Comparison of ENCODE assay signal across 9 cellular contexts in genomic region chr20:48635791-48636267, GRCh38.
DNase-seq lines count a peak whose midpoint lies in the region; ATAC-seq and TF ChIP-seq lines count a peak whose summit lies in the region.
"Had no signal": no experiment of that assay in that cellular context is flagged by ENCODE, and none has a peak within 500 bp of the region (broad histone marks: within the 10 kb centered on the region; RNA-seq: fewer than 3 reads in every experiment).

No MANE protein-coding gene starts in this region.

- peaks cover 9% of the 10 kb centered on the region for H3K36me3 Mint-ChIP-seq in activated CD4-positive, alpha-beta T cell treated with anti-CD3 and anti-CD28 coated beads for 36 hours (ENCODE audit: low read depth)

- no peak overlapping the region for H3K4me3 ChIP-seq in colonic mucosa
- no peak overlapping the region for H3K4me3 ChIP-seq in lower lobe of right lung
- H3K4me3 ChIP-seq: ovary had no signal

- H3K9me3 ChIP-seq in colonic mucosa = no peaks in the 10 kb centered on the region
- H3K9me3 ChIP-seq in lower lobe of right lung = no peaks in the 10 kb centered on the region
- H3K9me3 ChIP-seq: ovary had no signal

- no peaks in the 10 kb centered on the region for H3K27me3 Mint-ChIP-seq in activated CD4-positive, alpha-beta T cell treated with anti-CD3 and anti-CD28 coated beads for 36 hours

- CTCF ChIA-PET in activated CD4-positive, alpha-beta T cell treated with anti-CD3 and anti-CD28 coated beads for 36 hours (lab: Charles Lee) = interaction anchor here (0.6 to 2.9 kb wide), 9 partner anchors 9 to 941 kb away, joined by 3 to 8 read pairs (median 4); no protein-coding TSS in a partner anchor

- H3K36me3 ChIP-seq in colonic mucosa (no peaks in the 10 kb centered on the region), lower lobe of right lung (peaks cover 84% of the 10 kb centered on the region)
- H3K36me3 ChIP-seq: ovary had no signal

- DNase-seq in NCI-H510A treated with DMSO at 0.1 percent for 48 hours (lab: John Stamatoyannopoulos, UW) (peak; percentile 66), NCI-H510A (lab: John Stamatoyannopoulos, UW) (no peak), NCI-H2107 treated with DMSO at 0.1 percent for 48 hours (lab: John Stamatoyannopoulos, UW; ENCODE audit: unreplicated experiment) (peak; percentile 51), colonic mucosa (peak; percentile 58), lower lobe of right lung (peak; percentile 66)
- DNase-seq in activated CD4-positive, alpha-beta T cell treated with anti-CD3 and anti-CD28 coated beads for 36 hours = peak; percentile 86
- DNase-seq in stimulated activated CD8-positive, alpha-beta memory T cell treated with anti-CD3 and anti-CD28 coated beads, Interleukin-4, amount 100 ng/mL, for 1 hour (ENCODE audit: low read depth in 2 of 2, low spot score in 1 of 2) = peak; percentile 15 to 52

- POLR2A ChIA-PET in activated CD4-positive, alpha-beta T cell treated with anti-CD3 and anti-CD28 coated beads for 36 hours (lab: Charles Lee) = no interaction called here

- TF ChIP-seq CTCF in colonic mucosa (IDR thresholded peaks at IDR 0.05) (peak; percentile 79), lower lobe of right lung (IDR thresholded peaks at IDR 0.05) (peak; percentile 83)

- no peak overlapping the region for H3K4me3 Mint-ChIP-seq in activated CD4-positive, alpha-beta T cell treated with anti-CD3 and anti-CD28 coated beads for 36 hours

- peaks cover 2% of the 10 kb centered on the region for H3K4me1 Mint-ChIP-seq in activated CD4-positive, alpha-beta T cell treated with anti-CD3 and anti-CD28 coated beads for 36 hours

- H3K27ac ChIP-seq in colonic mucosa (no peak overlapping the region), lower lobe of right lung (no peak overlapping the region)
- H3K27ac ChIP-seq: ovary had no signal

- ATAC-seq in activated CD4-positive, alpha-beta T cell treated with anti-CD3 and anti-CD28 coated beads for 36 hours = peak; percentile 84
- ATAC-seq in lower lobe of right lung (peak; percentile 29 to 63), GM21786 (IDR thresholded peaks at IDR 0.05; ENCODE audit: unreplicated experiment) (no peak)

- no peaks in the 10 kb centered on the region for H3K4me1 ChIP-seq in colonic mucosa
- H3K4me1 ChIP-seq in lower lobe of right lung = no peaks in the 10 kb centered on the region

- H3K9me3 Mint-ChIP-seq in activated CD4-positive, alpha-beta T cell treated with anti-CD3 and anti-CD28 coated beads for 36 hours (ENCODE audit: low read depth) = no peaks in the 10 kb centered on the region

- no peaks in the 10 kb centered on the region for H3K27me3 ChIP-seq in colonic mucosa
- no peaks in the 10 kb centered on the region for H3K27me3 ChIP-seq in lower lobe of right lung (ENCODE audit: low read depth)
- H3K27me3 ChIP-seq: ovary had no signal

- intact Hi-C loops in activated CD4-positive, alpha-beta T cell treated with anti-CD3 and anti-CD28 coated beads for 36 hours (cut with DNase I, micrococcal nuclease) = loop anchor here (1.0 to 2.0 kb wide), 2 partner anchors 269 kb away; no protein-coding TSS in a partner anchor
- intact Hi-C loops in colonic mucosa (cut with DNase I) (loop anchor here (5.0 kb wide), 1 partner anchor 266 kb away; no protein-coding TSS in a partner anchor), lower lobe of right lung (cut with DNase I) (no loop called here)

- no peak overlapping the region for H3K9ac ChIP-seq in colonic mucosa (ENCODE audit: low read depth in 2 of 2, low read length in 2 of 2)

- H3K27ac Mint-ChIP-seq in activated CD4-positive, alpha-beta T cell treated with anti-CD3 and anti-CD28 coated beads for 36 hours = peak overlapping the region; percentile 20
